ENCODE assay signal across 8 cellular contexts in the genomic region with DNA sequence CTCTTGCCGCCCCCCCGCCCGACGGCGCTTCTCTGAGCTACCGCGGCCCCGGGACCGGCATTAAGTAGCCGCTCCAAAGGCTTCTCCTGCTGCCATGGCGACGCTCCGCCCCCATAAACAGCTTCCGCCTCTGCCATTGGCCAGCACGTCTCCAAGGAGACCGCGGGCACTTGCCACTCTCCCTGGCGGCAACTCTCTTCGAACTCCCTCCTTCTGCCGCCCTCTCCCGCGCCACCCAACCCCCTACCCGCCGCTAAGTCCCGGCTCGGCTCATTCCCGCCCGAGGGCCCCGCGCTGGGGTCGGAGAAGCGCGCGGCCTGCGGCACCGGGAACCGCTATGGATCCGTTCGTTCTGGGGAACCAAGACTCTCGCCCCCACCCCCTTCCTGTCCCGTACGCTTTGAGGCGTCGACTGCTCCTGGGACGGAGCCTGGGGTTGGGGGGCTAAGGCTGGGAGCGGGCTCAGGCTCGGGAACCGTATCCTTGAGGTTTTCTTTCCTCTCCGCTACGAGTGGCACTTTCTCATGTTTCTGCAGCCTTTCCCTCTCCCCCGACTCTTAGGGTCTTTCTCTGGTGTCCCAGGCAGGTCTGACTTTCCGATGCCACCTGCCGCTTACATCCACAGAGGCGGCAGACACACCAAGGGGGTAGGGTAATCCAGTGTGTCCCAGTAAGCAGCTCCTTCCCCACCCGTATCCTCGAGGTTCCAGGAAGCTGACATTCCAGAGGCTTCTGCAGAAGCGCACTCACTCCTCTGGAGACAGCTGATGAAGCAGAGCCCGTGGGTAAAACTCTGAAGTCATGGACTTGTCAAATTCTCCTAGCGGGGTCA. TPM values are rescaled to one million over a fixed set of nuclear protein-coding genes. Genes with fewer than 3 reads are reported as not detected.
A peak's percentile ranks its signal among the peaks of the same experiment; 100 is the strongest.
DNase-seq lines count a peak whose midpoint lies in the region; ATAC-seq and TF ChIP-seq lines count a peak whose summit lies in the region.

A gene with protein sequence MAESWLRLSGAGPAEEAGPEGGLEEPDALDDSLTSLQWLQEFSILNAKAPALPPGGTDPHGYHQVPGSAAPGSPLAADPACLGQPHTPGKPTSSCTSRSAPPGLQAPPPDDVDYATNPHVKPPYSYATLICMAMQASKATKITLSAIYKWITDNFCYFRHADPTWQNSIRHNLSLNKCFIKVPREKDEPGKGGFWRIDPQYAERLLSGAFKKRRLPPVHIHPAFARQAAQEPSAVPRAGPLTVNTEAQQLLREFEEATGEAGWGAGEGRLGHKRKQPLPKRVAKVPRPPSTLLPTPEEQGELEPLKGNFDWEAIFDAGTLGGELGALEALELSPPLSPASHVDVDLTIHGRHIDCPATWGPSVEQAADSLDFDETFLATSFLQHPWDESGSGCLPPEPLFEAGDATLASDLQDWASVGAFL (minus strand): TSS at position 34 of the 832 bp plus-strand sequence. CDS start 850 bp downstream, outside the sequence.

- ATAC-seq in GM18502 (IDR thresholded peaks at IDR 0.05; ENCODE audit: poor library complexity, unreplicated experiment) (peak; percentile 70), HG03378 (IDR thresholded peaks at IDR 0.05; ENCODE audit: unreplicated experiment) (peak; percentile 65), left colon (peak; percentile 90), GM21360 (IDR thresholded peaks at IDR 0.05; ENCODE audit: unreplicated experiment) (no peak)
- peak; percentile 80 for ATAC-seq in activated CD4-positive, alpha-beta T cell treated with anti-CD3 and anti-CD28 coated beads for 36 hours

- POLR2A ChIA-PET in activated CD4-positive, alpha-beta T cell treated with anti-CD3 and anti-CD28 coated beads for 36 hours (lab: Charles Lee) = interaction anchor here (0.8 to 1.0 kb wide), 2 partner anchors 38 to 127 kb away, joined by 3 to 4 read pairs; no protein-coding TSS in a partner anchor

- CTCF ChIA-PET in activated CD4-positive, alpha-beta T cell treated with anti-CD3 and anti-CD28 coated beads for 36 hours (lab: Charles Lee) = interaction anchor here (0.6 to 7.0 kb wide), 6 partner anchors 9 to 138 kb away, joined by 3 to 29 read pairs (median 4); no protein-coding TSS in a partner anchor

- H3K4me3 Mint-ChIP-seq in activated CD4-positive, alpha-beta T cell treated with anti-CD3 and anti-CD28 coated beads for 36 hours = peak within 1 kb of the TSS; percentile 64

- intact Hi-C loops in activated CD4-positive, alpha-beta T cell treated with anti-CD3 and anti-CD28 coated beads for 36 hours (cut with DNase I, micrococcal nuclease) = loop anchor here (1.0 to 5.0 kb wide), 5 partner anchors 36 to 131 kb away; no protein-coding TSS in a partner anchor
- intact Hi-C loops in left colon (cut with DNase I, micrococcal nuclease) = no loop called here

- H3K4me1 Mint-ChIP-seq in activated CD4-positive, alpha-beta T cell treated with anti-CD3 and anti-CD28 coated beads for 36 hours = peaks cover 51% of the 10 kb centered on the region

- H3K9me3 Mint-ChIP-seq in activated CD4-positive, alpha-beta T cell treated with anti-CD3 and anti-CD28 coated beads for 36 hours (ENCODE audit: low read depth) = no peaks in the 10 kb centered on the region

- H3K4me3 ChIP-seq in choroid plexus epithelial cell (ENCODE audit: low read depth, low read length) = peak within 1 kb of the TSS; percentile 59

- DNase-seq in NCI-H460 (ENCODE audit: extremely low read depth, low read depth) (peak; percentile 88), choroid plexus epithelial cell (ENCODE audit: low read depth) (peak; percentile 81), left colon (peak; percentile 87 to 92)
- peak; percentile 93 for DNase-seq in activated CD4-positive, alpha-beta T cell treated with anti-CD3 and anti-CD28 coated beads for 36 hours
- peak; percentile 80 to 83 for DNase-seq in stimulated activated CD4-positive, alpha-beta T cell treated with anti-CD3 and anti-CD28 coated beads, Interleukin-15, amount 100 ng/mL, for 48 hours (ENCODE audit: low read depth in 2 of 2)

- TF ChIP-seq CTCF in choroid plexus epithelial cell (conservative IDR thresholded peaks at IDR 0.05; ENCODE audit: low read depth, low read length) = no peak

- no peaks in the 10 kb centered on the region for H3K36me3 Mint-ChIP-seq in activated CD4-positive, alpha-beta T cell treated with anti-CD3 and anti-CD28 coated beads for 36 hours (ENCODE audit: low read depth)

- H3K27me3 Mint-ChIP-seq in activated CD4-positive, alpha-beta T cell treated with anti-CD3 and anti-CD28 coated beads for 36 hours = peaks cover 9% of the 10 kb centered on the region

- H3K27ac Mint-ChIP-seq in activated CD4-positive, alpha-beta T cell treated with anti-CD3 and anti-CD28 coated beads for 36 hours = no peak within 1 kb of the TSS

RNA-seq across cellular contexts. Expression of the gene that starts here (rescaled TPM):
- not detected in 2 replicates for total RNA-seq in NCI-H460 (2014; rRNA removed; shearing (Covaris generic))
- polyA plus RNA-seq in NCI-H460 (2014; cell fraction: nucleus; rRNA removed) = not detected in 2 replicates
- under 1 TPM; 0.47 to 0.53 TPM for total RNA-seq in activated CD4-positive, alpha-beta T cell treated with anti-CD3 and anti-CD28 coated beads for 36 hours
- 1 to 10 TPM; 1.6 to 2.8 TPM for total RNA-seq in left colon

Comparison
In these comparisons a context has a peak if more than half of its experiments do, and no peak if none do; other contexts are left out.
1. Peak in DNase-seq in NCI-H460; RNA of the gene not detected or under 1 TPM.
2. Peak in DNase-seq and ATAC-seq in activated CD4-positive, alpha-beta T cell treated with anti-CD3 and anti-CD28 coated beads for 36 hours; RNA of the gene not detected or under 1 TPM.
3. intact Hi-C loops: an anchor here in activated CD4-positive, alpha-beta T cell treated with anti-CD3 and anti-CD28 coated beads for 36 hours (1.0 to 5.0 kb wide); none called in left colon.